9 cellular contexts compared by ENCODE assay signal in the genomic region with DNA sequence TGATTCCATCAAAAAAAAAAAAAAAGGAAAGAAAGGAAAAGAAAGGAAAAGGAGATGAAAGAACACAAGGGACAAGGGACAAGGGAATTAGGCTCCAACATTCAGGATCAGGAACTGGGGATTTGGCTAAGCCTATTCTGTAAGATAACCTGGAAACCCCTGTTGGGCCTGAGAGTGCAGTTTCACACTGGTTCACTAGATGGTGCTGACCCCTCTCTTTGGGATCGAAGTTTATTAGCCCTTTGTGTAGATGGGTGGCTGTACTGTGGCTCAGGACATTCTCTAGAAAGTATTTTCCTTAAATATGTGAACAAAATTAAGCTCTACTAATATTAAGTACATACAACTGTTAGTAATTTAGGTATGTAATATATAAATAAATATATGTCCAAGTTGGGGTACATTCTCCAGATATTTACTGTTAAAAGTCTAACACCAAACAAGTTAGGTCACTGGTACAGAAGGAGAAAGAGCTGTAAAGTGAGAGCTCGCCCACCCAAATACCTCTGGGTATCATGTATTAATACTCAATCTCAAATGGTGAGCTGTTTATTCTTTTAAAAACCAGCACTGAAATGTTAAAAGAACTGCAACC. TPM values are rescaled to one million over a fixed set of nuclear protein-coding genes. Genes with fewer than 3 reads are reported as not detected.
DNase-seq lines count a peak whose midpoint lies in the region; ATAC-seq, FAIRE-seq and TF ChIP-seq lines count a peak whose summit lies in the region.
"Had no signal": no experiment of that assay in that cellular context is flagged by ENCODE, and none has a peak within 500 bp of the region (broad histone marks: within the 10 kb centered on the region; RNA-seq: fewer than 3 reads in every experiment).

No MANE protein-coding gene starts in this region.

- H3K27ac ChIP-seq in ovary: no peak overlapping the region

- H3K27me3 Mint-ChIP-seq in activated CD4-positive, alpha-beta memory T cell treated with anti-CD3 and anti-CD28 coated beads for 36 hours: no peaks in the 10 kb centered on the region

- intact Hi-C loops in activated CD4-positive, alpha-beta memory T cell treated with anti-CD3 and anti-CD28 coated beads for 36 hours (cut with micrococcal nuclease): loop anchor here (1.0 kb wide), 1 partner anchor 215 kb away; no protein-coding TSS in a partner anchor
- intact Hi-C loops in ovary (cut with DNase I): loop anchor here in 3 of 4 donors (5.0 to 10.0 kb wide), 3 partner anchors 212 to 220 kb away; no protein-coding TSS in a partner anchor

- no peak for TF ChIP-seq EP300 in ovary (IDR thresholded peaks at IDR 0.05)

- no peaks in the 10 kb centered on the region for H3K4me1 Mint-ChIP-seq in activated CD4-positive, alpha-beta memory T cell treated with anti-CD3 and anti-CD28 coated beads for 36 hours (ENCODE audit: low read depth)

- DNase-seq in COLO829 (ENCODE audit: low spot score) (peak; percentile 80), NCI-H2196 (lab: John Stamatoyannopoulos, UW; ENCODE audit: unreplicated experiment) (peak; percentile 27), frontal cortex (ENCODE audit: low spot score in 2 of 2) (peak; percentile 18 to 64), ovary (peak; percentile 25 to 44 (median 40)), cortex of kidney (lab: John Stamatoyannopoulos, UW) (no peak)
- DNase-seq in activated CD4-positive, alpha-beta memory T cell treated with anti-CD3 and anti-CD28 coated beads for 36 hours: peak; percentile 45

- H3K36me3 Mint-ChIP-seq in activated CD4-positive, alpha-beta memory T cell treated with anti-CD3 and anti-CD28 coated beads for 36 hours: no peaks in the 10 kb centered on the region

- peak; percentile 23 to 64 (median 61) for TF ChIP-seq CTCF in ovary (IDR thresholded peaks at IDR 0.05)

- no peaks in the 10 kb centered on the region for H3K27me3 ChIP-seq in ovary

- WGBS in ovary, 3 donors: 43 to 47% (median 44%) methylated on average over 2 of the region's 2 CpGs

- POLR2A ChIA-PET in activated CD4-positive, alpha-beta memory T cell treated with anti-CD3 and anti-CD28 coated beads for 36 hours (lab: Charles Lee): no interaction called here

- FAIRE-seq in frontal cortex (lab: Jason Lieb, UNC): no peak
- FAIRE-seq: TTC549 had no signal

- H3K27ac Mint-ChIP-seq in activated CD4-positive, alpha-beta memory T cell treated with anti-CD3 and anti-CD28 coated beads for 36 hours: no peak overlapping the region

- CTCF ChIA-PET in activated CD4-positive, alpha-beta memory T cell treated with anti-CD3 and anti-CD28 coated beads for 36 hours (lab: Charles Lee): interaction anchor here (0.6 to 3.1 kb wide), 16 partner anchors 10 to 585 kb away, joined by 3 to 42 read pairs (median 4); partner anchors contain the start of gene ENPP1

- H3K4me3 Mint-ChIP-seq in activated CD4-positive, alpha-beta memory T cell treated with anti-CD3 and anti-CD28 coated beads for 36 hours: no peak overlapping the region

- ATAC-seq in GM18870 (IDR thresholded peaks at IDR 0.05; ENCODE audit: unreplicated experiment) (peak; percentile 87), HG03039 (IDR thresholded peaks at IDR 0.05; ENCODE audit: unreplicated experiment) (peak; percentile 87)

- H3K9me3 Mint-ChIP-seq in activated CD4-positive, alpha-beta memory T cell treated with anti-CD3 and anti-CD28 coated beads for 36 hours: no peaks in the 10 kb centered on the region

- H3K4me1 ChIP-seq in ovary (ENCODE audit: insufficient read depth): no peaks in the 10 kb centered on the region

- no peak for TF ChIP-seq POLR2A in ovary (IDR thresholded peaks at IDR 0.05)

- H3K36me3 ChIP-seq in ovary: no peaks in the 10 kb centered on the region

- no peaks in the 10 kb centered on the region for H3K9me3 ChIP-seq in ovary

- no peak overlapping the region for H3K4me3 ChIP-seq in ovary

RNA-seq across cellular contexts. Expression of gene OR2A4, which starts 6.3 kb away (rescaled TPM):
- not detected for total RNA-seq in activated CD4-positive, alpha-beta memory T cell treated with anti-CD3 and anti-CD28 coated beads for 36 hours
- total RNA-seq in frontal cortex (not detected), ovary (not detected)
- polyA plus RNA-seq in ovary: not detected

RNA-seq across cellular contexts. Expression of gene CTAGE9, which starts 15.9 kb away (rescaled TPM):
- not detected for total RNA-seq in activated CD4-positive, alpha-beta memory T cell treated with anti-CD3 and anti-CD28 coated beads for 36 hours
- not detected for total RNA-seq in frontal cortex
- not detected for total RNA-seq in ovary
- polyA plus RNA-seq in ovary: not detected

RNA-seq across cellular contexts. Expression of gene ENPP3, which starts 57.8 kb away (rescaled TPM):
- total RNA-seq in activated CD4-positive, alpha-beta memory T cell treated with anti-CD3 and anti-CD28 coated beads for 36 hours: under 1 TPM; 0.82 to 0.86 TPM
- total RNA-seq in frontal cortex (0.41 TPM), ovary (1 to 10 TPM in 5 of 7 donors, under 1 TPM in 2; 0.68 to 1.7 (median 1.4) TPM)
- 1 to 10 TPM in 1 of 2 donors, under 1 TPM in 1; 0.41 to 3.9 TPM for polyA plus RNA-seq in ovary
